Comparison of ENCODE assay signal across 27 cellular contexts in genomic region chr16:64791756-64792155, GRCh38.
"Had no signal": no experiment of that assay in that cellular context is flagged by ENCODE, and none has a peak within 500 bp of the region (broad histone marks: within the 10 kb centered on the region; RNA-seq: fewer than 3 reads in every experiment).

No MANE protein-coding gene starts in this region.

- H3K27ac ChIP-seq: heart right ventricle, left lung, lower lobe of right lung, neural progenitor cell, right atrium auricular region, spleen, testis, upper lobe of left lung, vagina had no signal

- H3K36me3 Mint-ChIP-seq: activated naive CD4-positive, alpha-beta T cell treated with anti-CD3 and anti-CD28 coated beads, Interleukin-2, amount 50 U/mL, for 72 hours; neural progenitor cell had no signal

- DNase-seq: activated CD4-positive, alpha-beta T cell treated with anti-CD3 and anti-CD28 coated beads, Interleukin-2, amount 10 ng/mL, durations not matched to agents 7 days and 5 days; activated CD4-positive, CD25-positive, alpha-beta regulatory T cell treated with anti-CD3 and anti-CD28 coated beads, Interleukin-2, amount 50 U/mL, for 72 hours; activated CD8-positive, alpha-beta T cell treated with anti-CD3 and anti-CD28 coated beads for 36 hours; activated naive CD4-positive, alpha-beta T cell; activated T-cell treated with anti-CD3 and anti-CD28 coated beads, Interleukin-2, amount 50 U/mL, for 72 hours; caudate nucleus; endodermal cell; foreskin melanocyte; heart right ventricle; kidney glomerular epithelial cell; left lung; lower lobe of right lung; mesenchymal stem cell; naive thymus-derived CD8-positive, alpha-beta T cell; occipital lobe; spleen; stimulated activated naive CD4-positive, alpha-beta T cell treated with Interleukin-2 at 50 U/mL for 16 hours; T-helper 2 cell; testis; upper lobe of left lung had no signal

- H3K27me3 Mint-ChIP-seq: activated CD4-positive, alpha-beta T cell treated with anti-CD3 and anti-CD28 coated beads, Interleukin-2, amount 10 ng/mL, durations not matched to agents 7 days and 5 days; activated CD8-positive, alpha-beta T cell treated with anti-CD3 and anti-CD28 coated beads for 36 hours; dendritic cell treated with granulocyte-macrophage colony-stimulating factor and Interleukin-4, amounts not matched to agents 40 ng/mL and 50 ng/mL, for 4 days had no signal

- H3K4me3 ChIP-seq: ascending aorta, heart right ventricle, left lung, lower lobe of right lung, neural progenitor cell, right atrium auricular region, spleen, testis, upper lobe of left lung, vagina had no signal

- H3K4me1 ChIP-seq: ascending aorta, heart right ventricle, left lung, lower lobe of right lung, neural progenitor cell, right atrium auricular region, spleen, testis, upper lobe of left lung, vagina had no signal

- ATAC-seq: activated CD8-positive, alpha-beta T cell treated with anti-CD3 and anti-CD28 coated beads for 36 hours; activated naive CD4-positive, alpha-beta T cell treated with anti-CD3 and anti-CD28 coated beads, Interleukin-2, amount 50 U/mL, for 72 hours; activated T-cell treated with anti-CD3 and anti-CD28 coated beads, Interleukin-2, amount 50 U/mL, for 72 hours; esophagus mucosa; heart right ventricle; left lung; lower lobe of right lung; naive thymus-derived CD8-positive, alpha-beta T cell had no signal

- H3K9me3 ChIP-seq: ascending aorta, heart right ventricle, left lung, lower lobe of right lung, right atrium auricular region, testis, upper lobe of left lung, vagina had no signal

- H3K27ac Mint-ChIP-seq: activated CD4-positive, alpha-beta T cell treated with anti-CD3 and anti-CD28 coated beads, Interleukin-2, amount 10 ng/mL, durations not matched to agents 7 days and 5 days; activated CD8-positive, alpha-beta T cell treated with anti-CD3 and anti-CD28 coated beads for 36 hours; activated naive CD4-positive, alpha-beta T cell treated with anti-CD3 and anti-CD28 coated beads, Interleukin-2, amount 50 U/mL, for 72 hours; activated T-cell treated with anti-CD3 and anti-CD28 coated beads, Interleukin-2, amount 50 U/mL, for 72 hours; dendritic cell treated with granulocyte-macrophage colony-stimulating factor and Interleukin-4, amounts not matched to agents 40 ng/mL and 50 ng/mL, for 4 days; endodermal cell; naive thymus-derived CD8-positive, alpha-beta T cell; neural progenitor cell had no signal

- H3K4me1 Mint-ChIP-seq: activated CD4-positive, alpha-beta T cell treated with anti-CD3 and anti-CD28 coated beads, Interleukin-2, amount 10 ng/mL, durations not matched to agents 7 days and 5 days; endodermal cell; naive thymus-derived CD8-positive, alpha-beta T cell; neural progenitor cell had no signal

- H3K27me3 ChIP-seq: ascending aorta, heart right ventricle, left lung, neural progenitor cell, right atrium auricular region, spleen, testis, upper lobe of left lung, vagina had no signal

- H3K9me3 Mint-ChIP-seq: endodermal cell, neural progenitor cell had no signal

- H3K4me2 ChIP-seq: neural progenitor cell had no signal

- H2AFZ ChIP-seq: neural progenitor cell had no signal

- H3K4me3 Mint-ChIP-seq: activated CD4-positive, alpha-beta T cell treated with anti-CD3 and anti-CD28 coated beads, Interleukin-2, amount 10 ng/mL, durations not matched to agents 7 days and 5 days; activated CD8-positive, alpha-beta T cell treated with anti-CD3 and anti-CD28 coated beads for 36 hours; activated T-cell treated with anti-CD3 and anti-CD28 coated beads, Interleukin-2, amount 50 U/mL, for 72 hours; dendritic cell treated with granulocyte-macrophage colony-stimulating factor and Interleukin-4, amounts not matched to agents 40 ng/mL and 50 ng/mL, for 4 days; endodermal cell; naive thymus-derived CD8-positive, alpha-beta T cell; neural progenitor cell had no signal

- H3K36me3 ChIP-seq: ascending aorta, heart right ventricle, left lung, lower lobe of right lung, neural progenitor cell, right atrium auricular region, spleen, upper lobe of left lung, vagina had no signal
